Comparison of ENCODE assay signal across 8 cellular contexts in genomic region chr13:26253787-26254582, GRCh38. TPM values are rescaled to one million over a fixed set of nuclear protein-coding genes. Genes with fewer than 3 reads are reported as not detected.
DNase-seq lines count a peak whose midpoint lies in the region; ATAC-seq and TF ChIP-seq lines count a peak whose summit lies in the region.

Gene CDK8 (plus strand): TSS chr13:26254129. CDS start chr13:26254642, 513 bp downstream.

- no peak within 1 kb of the TSS; the same call in 2 of the 3 replicates for H2BK15ac ChIP-seq in IMR-90 (ENCODE audit: low read depth, low read length)

- TF ChIP-seq CTCF in IMR-90 (conservative IDR thresholded peaks at IDR 0.05; ENCODE audit: low read depth, low read length) (no peak), OCI-LY7 (conservative IDR thresholded peaks at IDR 0.05; ENCODE audit: low read length) (no peak)

- 0 out of 2 replicates have a peak, but pooled peaks have one; percentile 37 for TF ChIP-seq POLR2A in IMR-90 (IDR thresholded peaks at IDR 0.05; ENCODE audit: low read depth, low read length)

- H4K91ac ChIP-seq in IMR-90 (ENCODE audit: insufficient read depth, low read depth, low read length) = peak within 1 kb of the TSS; percentile 90; the same call in 1 of the 2 replicates

- DNase-seq in DMS114 treated with DMSO at 0.1 percent for 48 hours (lab: John Stamatoyannopoulos, UW; ENCODE audit: unreplicated experiment) (peak; percentile 82), IMR-90 (peak; percentile 87), OCI-LY7 (ENCODE audit: low spot score) (peak; percentile 93), activated T-cell treated with anti-CD3 and anti-CD28 coated beads for 1 hour (ENCODE audit: low read depth) (peak; percentile 80), epidermal melanocyte (ENCODE audit: insufficient read length, low spot score) (peak; percentile 82), middle frontal gyrus (ENCODE audit: extremely low spot score, low spot score) (peak; percentile 89)
- DNase-seq in stimulated activated CD8-positive, alpha-beta memory T cell treated with anti-CD3 and anti-CD28 coated beads, Interleukin-2, amount 100 ng/mL, for 1 hour (ENCODE audit: low read depth in 2 of 2) = peak; percentile 66 to 77

- in situ Hi-C loops in IMR-90 (cut with MboI; ENCODE audit: low sequenced_read_pairs) = no loop called here

- H3K9me2 ChIP-seq in OCI-LY7 (ENCODE audit: insufficient read depth, low read length) = no peaks in the 10 kb centered on the region

- H3K9me3 ChIP-seq in IMR-90 (ENCODE audit: control insufficient read depth, insufficient read depth, low read length) (no peaks in the 10 kb centered on the region), OCI-LY7 (ENCODE audit: low read length) (no peaks in the 10 kb centered on the region)

- dilution Hi-C loops in IMR-90 (cut with HindIII; ENCODE audit: low sequenced_read_pairs, unreplicated experiment) = no loop called here

- POLR2A ChIA-PET in IMR-90 (lab: Charles Lee; ENCODE audit: unreplicated experiment) = interaction anchor here (0.6 kb wide), 1 partner anchor 56 kb away, joined by 8 read pairs; no protein-coding TSS in a partner anchor
- POLR2A ChIA-PET in OCI-LY7 (lab: Charles Lee) = interaction anchor here (0.6 to 1.6 kb wide), 5 partner anchors 10 to 35 kb away, joined by 3 to 5 read pairs (median 4); no protein-coding TSS in a partner anchor

- H2BK120ac ChIP-seq in IMR-90 (ENCODE audit: low read depth, low read length) = peak within 1 kb of the TSS; percentile 94

- H2BK5ac ChIP-seq in IMR-90 (ENCODE audit: low read depth, low read length, poor library complexity, severe bottlenecking) = peak within 1 kb of the TSS; percentile 96

- H2AK9ac ChIP-seq in IMR-90 (replicated peaks; ENCODE audit: low read depth, low read length, poor library complexity) = peak within 1 kb of the TSS; percentile 94

- H3K4me2 ChIP-seq in IMR-90 (ENCODE audit: low read depth, low read length) (peak within 1 kb of the TSS; percentile 99), OCI-LY7 (ENCODE audit: low read length) (peak within 1 kb of the TSS; percentile 81)

- H3K27ac ChIP-seq in IMR-90 (ENCODE audit: insufficient read depth, low read length) (peak within 1 kb of the TSS; percentile 98), OCI-LY7 (ENCODE audit: low read depth, low read length, poor library complexity, severe bottlenecking) (peak within 1 kb of the TSS; percentile 68)

- 0% methylated on average over 10 of the region's 79 CpGs; no CpG with 5 or more reads in 1 of the 2 experiments for WGBS in IMR-90 (ENCODE audit: extremely low coverage in 2 of 2, insufficient read length in 1 of 2), 2 experiments

- no TSS peak for BruUV-seq in IMR-90 (replicated peaks; lab: Mats Ljungman, UMichigan)
- BruUV-seq in OCI-LY7 (replicated peaks; lab: Mats Ljungman, UMichigan) = no TSS peak

- peaks cover 3 to 12% of the 10 kb centered on the region in 2 experiments; a peak in 3 of 4 replicates for H3K79me1 ChIP-seq in IMR-90 (ENCODE audit: low read depth in 1 of 2, low read length in 2 of 2)

- peak within 1 kb of the TSS; percentile 99 for H2AFZ ChIP-seq in IMR-90 (replicated peaks; ENCODE audit: low read length, poor library complexity)
- H2AFZ ChIP-seq in OCI-LY7 (ENCODE audit: low read length) = peak within 1 kb of the TSS; percentile 98

- H4K8ac ChIP-seq in IMR-90 (ENCODE audit: low read depth in 2 of 2, low read length in 2 of 2) = peak within 1 kb of the TSS; percentile 49 to 98

- H3K9ac ChIP-seq in IMR-90 (ENCODE audit: low read depth, low read length) = peak within 1 kb of the TSS; percentile 91

- H4K5ac ChIP-seq in IMR-90 (ENCODE audit: low read depth, low read length) = peak within 1 kb of the TSS; percentile 91; the same call in 1 of the 2 replicates

- H3K9me1 ChIP-seq in IMR-90 (ENCODE audit: insufficient read depth, low read length) = peaks cover 5% of the 10 kb centered on the region; the same call in 1 of the 2 replicates

- peak within 1 kb of the TSS; percentile 82 for H3K23ac ChIP-seq in IMR-90 (ENCODE audit: low read depth, low read length)

- H3K4ac ChIP-seq in IMR-90 (ENCODE audit: low read depth, low read length) = peak within 1 kb of the TSS; percentile 93

- H2AK5ac ChIP-seq in IMR-90 (ENCODE audit: low read depth, low read length) = no peak within 1 kb of the TSS

- H3K36me3 ChIP-seq in IMR-90 (ENCODE audit: control insufficient read depth, insufficient read depth, low read length) = no peaks in the 10 kb centered on the region
- H3K36me3 ChIP-seq in OCI-LY7 (ENCODE audit: insufficient read depth, low read length) = no peaks in the 10 kb centered on the region

- H3K79me2 ChIP-seq in OCI-LY7 (ENCODE audit: insufficient read depth, low read depth, low read length) = peaks cover 45% of the 10 kb centered on the region

- CTCF ChIA-PET in IMR-90 (lab: Yijun Ruan, JAX) = interaction anchor here (0.6 kb wide), 1 partner anchor 58 kb away, joined by 5 read pairs; no protein-coding TSS in a partner anchor
- CTCF ChIA-PET in OCI-LY7 (lab: Charles Lee; ENCODE audit: unreplicated experiment) = no interaction called here

- H3K27me3 ChIP-seq in IMR-90 (ENCODE audit: control insufficient read depth, insufficient read depth, low read length) = no peaks in the 10 kb centered on the region

- H3K14ac ChIP-seq in IMR-90 (replicated peaks; ENCODE audit: low read depth, low read length) = peak within 1 kb of the TSS; percentile 77

- H3K18ac ChIP-seq in IMR-90 (ENCODE audit: low read depth, low read length) = peak within 1 kb of the TSS; percentile 94; the same call in 1 of the 2 replicates

- H3K4me1 ChIP-seq in IMR-90 (ENCODE audit: control insufficient read depth, insufficient read depth, low read length) (no peaks in the 10 kb centered on the region), OCI-LY7 (ENCODE audit: insufficient read depth, low read length, poor library complexity, severe bottlenecking) (peaks cover 29% of the 10 kb centered on the region)

- peak; percentile 84 for ATAC-seq in GM21529 (IDR thresholded peaks at IDR 0.05; ENCODE audit: unreplicated experiment)
- peak; percentile 95 for ATAC-seq in IMR-90 (ENCODE audit: low read depth)

- intact Hi-C loops in IMR-90 (cut with micrococcal nuclease) (loop anchor here (1.0 to 10.0 kb wide), 2 partner anchors 241 to 444 kb away; no protein-coding TSS in a partner anchor), OCI-LY7 (cut with micrococcal nuclease; ENCODE audit: unreplicated experiment) (loop anchor here (1.0 to 10.0 kb wide), 3 partner anchors 33 to 241 kb away; no protein-coding TSS in a partner anchor)

- no peak for TF ChIP-seq RAD21 in IMR-90 (IDR thresholded peaks at IDR 0.05; ENCODE audit: low read length)

- peak within 1 kb of the TSS; percentile 82 for H3K4me3 ChIP-seq in IMR-90 (ENCODE audit: insufficient read depth, low read depth, low read length)
- H3K4me3 ChIP-seq in OCI-LY7 (ENCODE audit: low read depth, low read length, poor library complexity, severe bottlenecking) = peak within 1 kb of the TSS; percentile 83

- H3K56ac ChIP-seq in IMR-90 (ENCODE audit: extremely low read depth, insufficient read depth, low read length) = peak within 1 kb of the TSS; percentile 74

- H4K20me1 ChIP-seq in IMR-90 (ENCODE audit: insufficient read depth, low read length) = peaks cover 13% of the 10 kb centered on the region; the same call in 1 of the 2 replicates
- H4K20me1 ChIP-seq in OCI-LY7 (ENCODE audit: insufficient read depth, low read length) = peaks cover 36% of the 10 kb centered on the region

- H2BK20ac ChIP-seq in IMR-90 (ENCODE audit: low read depth, low read length) = no peak within 1 kb of the TSS

TF ChIP-seq in IMR-90, 13 proteins besides CTCF, POLR2A, EP300 and RAD21:
- peak; percentile 68; the same call in 1 of the 2 replicates for TF ChIP-seq MXI1 (IDR thresholded peaks at IDR 0.05; ENCODE audit: borderline replicate concordance, low read depth, low read length)
- TF ChIP-seq BHLHE40 (IDR thresholded peaks at IDR 0.05; ENCODE audit: low read depth, low read length) = no peak
- TF ChIP-seq USF2 (IDR thresholded peaks at IDR 0.05; ENCODE audit: low read depth, low read length) = peak; percentile 32; the same call in 1 of the 2 replicates
- TF ChIP-seq MAZ (IDR thresholded peaks at IDR 0.05; ENCODE audit: borderline replicate concordance, low read depth, low read length) = peak; percentile 34; the same call in 1 of the 2 replicates

RNA-seq across cellular contexts. Expression of gene CDK8, which starts in this region (rescaled TPM):
- 19.0 and 21.9 TPM in 2 replicates for total RNA-seq in IMR-90 (2012; rRNA removed)
- polyA plus RNA-seq in IMR-90 (2012; rRNA removed) = 13.5 and 15.4 TPM in 2 replicates
- polyA plus RNA-seq in IMR-90 (2012; cell fraction: cytosol; rRNA removed) = 4.7 TPM in 2 replicates
- polyA plus RNA-seq in IMR-90 (2012; cell fraction: nucleus; rRNA removed; ENCODE audit: low replicate concordance) = 11.9 and 24.7 TPM in 2 replicates
- 11.6 and 16.8 TPM in 2 replicates for total RNA-seq in OCI-LY7 (2014; rRNA removed; shearing (Covaris generic))
- 20.4 and 22.3 TPM in 2 replicates for total RNA-seq in OCI-LY7 (2022)

Comparison
In these comparisons a context has a peak if more than half of its experiments do, and no peak if none do; other contexts are left out.
1. Peak in every context shown above with its lines: DNase-seq, ATAC-seq, H3K4me3 ChIP-seq and H3K27ac ChIP-seq.